Comparison of ENCODE assay signal across 8 cellular contexts in the genomic region with DNA sequence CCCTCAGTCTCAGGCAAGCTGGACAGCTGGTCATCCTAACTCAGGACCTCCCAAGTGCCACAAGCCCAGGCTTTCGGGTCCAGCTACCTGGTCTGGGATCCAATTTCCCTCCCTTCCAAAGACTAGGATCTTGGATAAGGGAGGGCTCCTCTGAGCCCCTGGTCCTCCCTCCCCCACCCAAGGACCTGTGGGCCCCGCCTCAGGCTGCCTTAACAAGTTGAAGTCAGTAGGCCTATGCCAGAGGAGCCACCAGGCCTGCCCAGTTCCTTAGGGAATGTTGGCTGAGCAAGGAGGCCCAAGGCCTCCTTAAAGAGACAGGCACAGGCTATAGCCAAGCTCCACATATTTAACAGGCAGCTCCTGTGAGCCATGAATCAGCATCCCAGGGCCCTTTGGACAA.
"Had no signal": no experiment of that assay in that cellular context is flagged by ENCODE, and none has a peak within 500 bp of the region (broad histone marks: within the 10 kb centered on the region; RNA-seq: fewer than 3 reads in every experiment).

No MANE protein-coding gene starts in this region.

- H3K27ac ChIP-seq: GM23248, HL-60 had no signal

- H3K4me3 ChIP-seq: GM23248, HAP-1 had no signal

- H3K4me1 ChIP-seq: HAP-1 had no signal

- DNase-seq: GM23248, GOT3, H7, KBM-7 had no signal

- H3K36me3 ChIP-seq: HAP-1 had no signal

- ATAC-seq: HCT116, HepG2 had no signal

- H3K9me3 ChIP-seq: HAP-1 had no signal
